Comparison of ENCODE assay signal across 10 cellular contexts in the genomic region with DNA sequence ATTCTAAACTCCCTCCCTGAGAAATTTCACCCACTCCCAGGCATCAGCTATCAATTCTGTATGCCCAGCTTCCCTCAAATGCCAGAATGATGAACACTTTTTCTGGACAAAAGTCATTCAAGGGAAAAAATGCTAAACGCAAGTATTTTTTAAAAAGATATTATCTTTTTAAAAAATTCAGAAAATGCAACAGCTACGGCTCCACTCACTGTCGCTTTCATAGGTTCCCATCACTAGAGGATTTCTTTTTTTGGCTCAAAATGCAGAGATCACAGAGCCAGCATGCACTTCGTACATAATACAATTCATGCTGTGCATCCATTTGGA.
A peak's percentile ranks its signal among the peaks of the same experiment; 100 is the strongest.
DNase-seq lines count a peak whose midpoint lies in the region; ATAC-seq, FAIRE-seq and TF ChIP-seq lines count a peak whose summit lies in the region.
"Had no signal": no experiment of that assay in that cellular context is flagged by ENCODE, and none has a peak within 500 bp of the region (broad histone marks: within the 10 kb centered on the region; RNA-seq: fewer than 3 reads in every experiment).

No MANE protein-coding gene starts in this region.

- H3K36me3 Mint-ChIP-seq in effector memory CD8-positive, alpha-beta T cell (ENCODE audit: insufficient read depth) = peaks cover 6% of the 10 kb centered on the region

- H3K27me3 Mint-ChIP-seq in effector memory CD8-positive, alpha-beta T cell = no peaks in the 10 kb centered on the region

- H3K27ac Mint-ChIP-seq in effector memory CD8-positive, alpha-beta T cell = no peak overlapping the region

- no peaks in the 10 kb centered on the region for H3K9me3 Mint-ChIP-seq in effector memory CD8-positive, alpha-beta T cell

- DNase-seq in effector memory CD8-positive, alpha-beta T cell = no peak
- no peak for DNase-seq in GM19239 (ENCODE audit: insufficient read length, low spot score)
- DNase-seq: Karpas-422, nephron progenitor cell had no signal

- peaks cover 22 to 30% of the 10 kb centered on the region in 2 donors for H3K4me1 Mint-ChIP-seq in effector memory CD8-positive, alpha-beta T cell (ENCODE audit: low read depth in 2 of 2)

- no peak for FAIRE-seq in GM19239 (lab: Jason Lieb, UNC)

- H3K4me3 ChIP-seq in skin epidermis = no peak overlapping the region
- H3K4me3 ChIP-seq: esophagus muscularis mucosa had no signal

- peak; percentile 4 for ATAC-seq in GM18873 (IDR thresholded peaks at IDR 0.05; ENCODE audit: low FRiP score, unreplicated experiment)
- peak; percentile 73 for ATAC-seq in SK-N-SH treated with all-trans-retinoic acid at 6 μM for 48 hours
- ATAC-seq in effector memory CD8-positive, alpha-beta T cell (replicated peaks) = no peak
- ATAC-seq in GM18511 (IDR thresholded peaks at IDR 0.05; ENCODE audit: unreplicated experiment) = no peak
- ATAC-seq in HG03520 (IDR thresholded peaks at IDR 0.05; ENCODE audit: unreplicated experiment) = no peak

- H3K4me3 Mint-ChIP-seq in effector memory CD8-positive, alpha-beta T cell = peak overlapping the region; percentile 37 to 44
- H3K4me3 Mint-ChIP-seq: nephron progenitor cell had no signal

- peak overlapping the region in 14 of 21 experiments; percentile 20 to 91 (median 66) for H3K27ac ChIP-seq in skin epidermis

TF ChIP-seq in SK-N-SH treated with all-trans-retinoic acid at 6 μM for 48 hours, 23 proteins besides CTCF, POLR2A, EP300 and RAD21:
- TF ChIP-seq ZC3H10 (CRISPR knock-in tag; IDR thresholded peaks at IDR 0.05) (no peak), TOX (CRISPR knock-in tag; IDR thresholded peaks at IDR 0.05; ENCODE audit: borderline replicate concordance) (no peak), ZNF565 (CRISPR knock-in tag; conservative IDR thresholded peaks at IDR 0.05; ENCODE audit: low read depth) (no peak), BACH2 (CRISPR knock-in tag; IDR thresholded peaks at IDR 0.05; ENCODE audit: borderline replicate concordance) (no peak), RARB (CRISPR knock-in tag; IDR thresholded peaks at IDR 0.05) (no peak), ZFP3 (CRISPR knock-in tag; IDR thresholded peaks at IDR 0.05) (no peak), TCF4 (CRISPR knock-in tag; IDR thresholded peaks at IDR 0.05; ENCODE audit: borderline replicate concordance) (no peak), ZNF70 (CRISPR knock-in tag; IDR thresholded peaks at IDR 0.05) (no peak), ZNF8 (CRISPR knock-in tag; IDR thresholded peaks at IDR 0.05) (no peak), CSDC2 (CRISPR knock-in tag; IDR thresholded peaks at IDR 0.05) (no peak), ZFP30 (CRISPR knock-in tag; IDR thresholded peaks at IDR 0.05) (no peak), ARNTL (CRISPR knock-in tag; IDR thresholded peaks at IDR 0.05; ENCODE audit: borderline replicate concordance, low read depth) (no peak)
- TF ChIP-seq, protein P1, sequence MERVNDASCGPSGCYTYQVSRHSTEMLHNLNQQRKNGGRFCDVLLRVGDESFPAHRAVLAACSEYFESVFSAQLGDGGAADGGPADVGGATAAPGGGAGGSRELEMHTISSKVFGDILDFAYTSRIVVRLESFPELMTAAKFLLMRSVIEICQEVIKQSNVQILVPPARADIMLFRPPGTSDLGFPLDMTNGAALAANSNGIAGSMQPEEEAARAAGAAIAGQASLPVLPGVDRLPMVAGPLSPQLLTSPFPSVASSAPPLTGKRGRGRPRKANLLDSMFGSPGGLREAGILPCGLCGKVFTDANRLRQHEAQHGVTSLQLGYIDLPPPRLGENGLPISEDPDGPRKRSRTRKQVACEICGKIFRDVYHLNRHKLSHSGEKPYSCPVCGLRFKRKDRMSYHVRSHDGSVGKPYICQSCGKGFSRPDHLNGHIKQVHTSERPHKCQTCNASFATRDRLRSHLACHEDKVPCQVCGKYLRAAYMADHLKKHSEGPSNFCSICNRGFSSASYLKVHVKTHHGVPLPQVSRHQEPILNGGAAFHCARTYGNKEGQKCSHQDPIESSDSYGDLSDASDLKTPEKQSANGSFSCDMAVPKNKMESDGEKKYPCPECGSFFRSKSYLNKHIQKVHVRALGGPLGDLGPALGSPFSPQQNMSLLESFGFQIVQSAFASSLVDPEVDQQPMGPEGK (CRISPR knock-in tag; IDR thresholded peaks at IDR 0.05; ENCODE audit: borderline replicate concordance) = no peak
- TF ChIP-seq, protein P2, sequence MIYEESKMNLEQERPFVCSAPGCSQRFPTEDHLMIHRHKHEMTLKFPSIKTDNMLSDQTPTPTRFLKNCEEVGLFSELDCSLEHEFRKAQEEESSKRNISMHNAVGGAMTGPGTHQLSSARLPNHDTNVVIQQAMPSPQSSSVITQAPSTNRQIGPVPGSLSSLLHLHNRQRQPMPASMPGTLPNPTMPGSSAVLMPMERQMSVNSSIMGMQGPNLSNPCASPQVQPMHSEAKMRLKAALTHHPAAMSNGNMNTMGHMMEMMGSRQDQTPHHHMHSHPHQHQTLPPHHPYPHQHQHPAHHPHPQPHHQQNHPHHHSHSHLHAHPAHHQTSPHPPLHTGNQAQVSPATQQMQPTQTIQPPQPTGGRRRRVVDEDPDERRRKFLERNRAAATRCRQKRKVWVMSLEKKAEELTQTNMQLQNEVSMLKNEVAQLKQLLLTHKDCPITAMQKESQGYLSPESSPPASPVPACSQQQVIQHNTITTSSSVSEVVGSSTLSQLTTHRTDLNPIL (CRISPR knock-in tag; IDR thresholded peaks at IDR 0.05; ENCODE audit: low read depth) = no peak

Comparison
In these comparisons a context has a peak if more than half of its experiments do, and no peak if none do; other contexts are left out.
1. ATAC-seq: peak in GM18873 (single experiment) and SK-N-SH treated with all-trans-retinoic acid at 6 μM for 48 hours (single experiment); none in effector memory CD8-positive, alpha-beta T cell (single experiment), GM18511 (single experiment) and HG03520 (single experiment).